ENCODE assay signal across 13 cellular contexts in genomic region chr13:50842711-50843255, GRCh38. TPM values are rescaled to one million over a fixed set of nuclear protein-coding genes. Genes with fewer than 3 reads are reported as not detected.
A peak's percentile ranks its signal among the peaks of the same experiment; 100 is the strongest.
DNase-seq lines count a peak whose midpoint lies in the region; ATAC-seq, FAIRE-seq and TF ChIP-seq lines count a peak whose summit lies in the region.
"Had no signal": no experiment of that assay in that cellular context is flagged by ENCODE, and none has a peak within 500 bp of the region (broad histone marks: within the 10 kb centered on the region; RNA-seq: fewer than 3 reads in every experiment).

No MANE protein-coding gene starts in this region.

- peak overlapping the region; percentile 17; the same call in 1 of the 2 replicates for H2BK12ac ChIP-seq in H1 (ENCODE audit: low read depth, low read length)

- CTCF ChIA-PET in H1 (lab: Charles Lee; ENCODE audit: partially characterized antibody), result interaction anchor here (1.1 to 1.6 kb wide), 3 partner anchors 68 to 226 kb away, joined by 4 to 8 read pairs (median 4); partner anchors contain the start of gene RNASEH2B

- peaks cover 12% of the 10 kb centered on the region for H3K27me3 Mint-ChIP-seq in neural progenitor cell (ENCODE audit: insufficient read depth, low read depth)

- no peak for FAIRE-seq in H1 (lab: Jason Lieb, UNC)
- FAIRE-seq: islet of Langerhans, pancreas had no signal

- H3K27me3 ChIP-seq in left ventricle myocardium inferior (ENCODE audit: low read depth) (peaks cover 59% of the 10 kb centered on the region), H1 (replicated peaks in 1 of 4; ENCODE audit: control insufficient read depth in 3 of 4, extremely low read depth in 1 of 4, insufficient read depth in 3 of 4, low read length in 3 of 4) (peaks cover 6 to 23% (median 12%) of the 10 kb centered on the region in 4 experiments; a peak in 6 of 7 replicates), neural progenitor cell (peaks cover 59% of the 10 kb centered on the region), vagina (no peaks in the 10 kb centered on the region)

- TF ChIP-seq CTCF in left ventricle myocardium inferior (IDR thresholded peaks at IDR 0.05; ENCODE audit: borderline replicate concordance) (no peak), H1 (IDR thresholded peaks at IDR 0.05; ENCODE audit: control extremely low read depth in 1 of 3, insufficient read depth in 1 of 3, low read depth in 1 of 3, low read length in 3 of 3) (no peak), neural progenitor cell (IDR thresholded peaks at IDR 0.05) (no peak), vagina (IDR thresholded peaks at IDR 0.05) (no peak)

- no peak for TF ChIP-seq RAD21 in H1 (IDR thresholded peaks at IDR 0.05 in 1 of 2, conservative IDR thresholded peaks at IDR 0.05 in 1 of 2; ENCODE audit: low read depth in 2 of 2, low read length in 2 of 2)

- H3K14ac ChIP-seq in H1 (ENCODE audit: insufficient read length), result no peak overlapping the region

- peak overlapping the region; percentile 88 for H4K8ac ChIP-seq in H1 (ENCODE audit: extremely low read depth, insufficient read depth, low read length)

- peaks cover 2% of the 10 kb centered on the region for H3K9me3 Mint-ChIP-seq in neural progenitor cell
- H3K9me3 Mint-ChIP-seq: activated naive CD4-positive, alpha-beta T cell treated with anti-CD3 and anti-CD28 coated beads for 36 hours had no signal

- H3K4me2 ChIP-seq in H1 (ENCODE audit: insufficient read depth in 1 of 2, low read depth in 2 of 2, low read length in 2 of 2), result peak overlapping the region; percentile 81 to 91
- peak overlapping the region; percentile 84 for H3K4me2 ChIP-seq in neural progenitor cell

- POLR2A ChIA-PET in H1 (lab: Charles Lee; ENCODE audit: partially characterized antibody), result interaction anchor here (1.0 to 1.6 kb wide), 4 partner anchors 16 to 66 kb away, joined by 3 to 5 read pairs (median 4); partner anchors contain the start of gene RNASEH2B

- no peak overlapping the region for H4K5ac ChIP-seq in H1 (ENCODE audit: insufficient read length, low read depth, low read length)

- 0 out of 2 replicates have a peak overlapping the region, but pooled peaks have one; percentile 26 for H2BK20ac ChIP-seq in H1 (ENCODE audit: low read length)

- no peak overlapping the region for H3K56ac ChIP-seq in H1 (replicated peaks; ENCODE audit: insufficient read length, low read depth, low read length)

- TF ChIP-seq POLR2A in H1 (IDR thresholded peaks at IDR 0.05; ENCODE audit: control extremely low read depth in 1 of 2, low read depth in 2 of 2, low read length in 2 of 2) (0 out of 3 replicates have a peak, but pooled peaks of 1 of the 2 experiments have one; percentile 10), vagina (IDR thresholded peaks at IDR 0.05) (no peak)

- H3K9me3 ChIP-seq in left ventricle myocardium inferior (replicated peaks), result no peaks in the 10 kb centered on the region
- no peaks in the 10 kb centered on the region for H3K9me3 ChIP-seq in H1 (ENCODE audit: insufficient read depth in 2 of 2, low read depth in 1 of 2, low read length in 1 of 2)
- no peaks in the 10 kb centered on the region for H3K9me3 ChIP-seq in neural progenitor cell (ENCODE audit: low read depth)
- no peaks in the 10 kb centered on the region for H3K9me3 ChIP-seq in vagina
- H3K9me3 ChIP-seq: pancreas had no signal

- no peak overlapping the region for H3K23ac ChIP-seq in H1 (ENCODE audit: insufficient read length)

- peaks cover 9% of the 10 kb centered on the region for H3F3A ChIP-seq in neural progenitor cell (ENCODE audit: low read depth)

- no peaks in the 10 kb centered on the region; a peak in 1 of 4 replicates for H3K79me2 ChIP-seq in H1 (ENCODE audit: control insufficient read depth in 1 of 2, insufficient read depth in 2 of 2, low read length in 2 of 2)
- no peaks in the 10 kb centered on the region for H3K79me2 ChIP-seq in neural progenitor cell (ENCODE audit: low read depth)

- 13% methylated on average over 12 of the region's 13 CpGs; no CpG with 5 or more reads in 1 of the 2 experiments for WGBS in H1 (ENCODE audit: extremely low coverage in 1 of 2, insufficient coverage in 1 of 2, insufficient read length in 1 of 2, insufficient replicate concordance in 2 of 2, low coverage in 1 of 2, low lambda C conversion rate in 2 of 2, missing lambda C conversion rate in 1 of 2), 2 experiments

- H2AFZ ChIP-seq in H1 (ENCODE audit: low read length), result peak overlapping the region; percentile 93
- peak overlapping the region; percentile 73 for H2AFZ ChIP-seq in neural progenitor cell (replicated peaks)

- H3K27ac Mint-ChIP-seq in neural progenitor cell, result no peak overlapping the region
- H3K27ac Mint-ChIP-seq: activated naive CD4-positive, alpha-beta T cell treated with anti-CD3 and anti-CD28 coated beads for 36 hours had no signal

- H3K4me1 Mint-ChIP-seq in neural progenitor cell, result peaks cover 21% of the 10 kb centered on the region

- H2AK5ac ChIP-seq in H1 (ENCODE audit: low read depth, low read length), result no peak overlapping the region

- peak overlapping the region; percentile 93 for H3K18ac ChIP-seq in H1 (ENCODE audit: extremely low read depth, low read length)

- H3K27ac ChIP-seq in left ventricle myocardium inferior (replicated peaks) (no peak overlapping the region), H1 (ENCODE audit: low read depth, low read length) (no peak overlapping the region), neural progenitor cell (no peak overlapping the region), vagina (no peak overlapping the region)
- H3K27ac ChIP-seq: pancreas had no signal

- H3K4me3 Mint-ChIP-seq in neural progenitor cell, result peak overlapping the region; percentile 81
- H3K4me3 Mint-ChIP-seq: activated naive CD4-positive, alpha-beta T cell treated with anti-CD3 and anti-CD28 coated beads for 36 hours had no signal

- ATAC-seq in left cardiac atrium, result no peak
- ATAC-seq: pancreas had no signal

- H3K9ac ChIP-seq in H1 (replicated peaks in 1 of 4; ENCODE audit: extremely low read depth in 1 of 4, low read depth in 3 of 4, low read length in 3 of 4), result peak overlapping the region in 3 of 4 experiments; percentile 46 to 59 (median 57); a peak in 5 of 7 replicates
- H3K9ac ChIP-seq in neural progenitor cell, result no peak overlapping the region

- DNase-seq in left ventricle myocardium inferior (no peak), left cardiac atrium (no peak), H1 (ENCODE audit: low read depth in 1 of 2, low spot score in 2 of 2) (peak in 1 of 2 experiments; percentile 67), neural progenitor cell (ENCODE audit: low spot score) (peak; percentile 4), vagina (ENCODE audit: extremely low spot score in 2 of 2) (no peak), DMS79 (lab: John Stamatoyannopoulos, UW) (no peak), NCI-H2081 (lab: John Stamatoyannopoulos, UW) (no peak), OCI-M1 (lab: John Stamatoyannopoulos, UW) (no peak)
- DNase-seq: activated naive CD4-positive, alpha-beta T cell treated with anti-CD3 and anti-CD28 coated beads for 36 hours had no signal

- H4K20me1 ChIP-seq in H1 (replicated peaks in 1 of 2; ENCODE audit: control insufficient read depth in 1 of 2, insufficient read depth in 2 of 2, low read length in 2 of 2), result no peaks in the 10 kb centered on the region
- peaks cover 3% of the 10 kb centered on the region for H4K20me1 ChIP-seq in neural progenitor cell (ENCODE audit: low read depth)

- intact Hi-C loops in left ventricle myocardium inferior (cut with micrococcal nuclease) (no loop called here), left cardiac atrium (cut with DNase I) (no loop called here), vagina (cut with DNase I) (no loop called here)

- H2BK15ac ChIP-seq in H1 (ENCODE audit: low read length), result peak overlapping the region; percentile 33; the same call in 1 of the 2 replicates

- TF ChIP-seq EP300 in H1 (IDR thresholded peaks at IDR 0.05; ENCODE audit: borderline replicate concordance in 1 of 2, low read depth in 2 of 2, low read length in 2 of 2), result no peak

- no peak overlapping the region for H3K4ac ChIP-seq in H1 (replicated peaks; ENCODE audit: insufficient read length, low read depth, low read length)

- H3K4me1 ChIP-seq in left ventricle myocardium inferior, result peaks cover 14% of the 10 kb centered on the region
- H3K4me1 ChIP-seq in H1 (replicated peaks in 1 of 4; ENCODE audit: control insufficient read depth in 3 of 4, insufficient read depth in 4 of 4, low read length in 3 of 4), result peaks cover 2 to 22% (median 10%) of the 10 kb centered on the region in 4 experiments
- peaks cover 9% of the 10 kb centered on the region for H3K4me1 ChIP-seq in neural progenitor cell
- H3K4me1 ChIP-seq in vagina, result peaks cover 12% of the 10 kb centered on the region
- H3K4me1 ChIP-seq: pancreas had no signal

- H2BK5ac ChIP-seq in H1 (ENCODE audit: low read depth, low read length), result no peak overlapping the region; the same call in 1 of the 2 replicates

- H3K23me2 ChIP-seq in H1 (ENCODE audit: low read depth, low read length), result peaks cover 7% of the 10 kb centered on the region; the same call in 1 of the 2 replicates

- H3K36me3 ChIP-seq in left ventricle myocardium inferior (no peaks in the 10 kb centered on the region), H1 (ENCODE audit: control insufficient read depth in 2 of 4, insufficient read depth in 4 of 4, low read length in 3 of 4) (no peaks in the 10 kb centered on the region; a peak in 1 of 8 replicates), neural progenitor cell (no peaks in the 10 kb centered on the region), vagina (no peaks in the 10 kb centered on the region)
- H3K36me3 ChIP-seq: pancreas had no signal

- H3K36me3 Mint-ChIP-seq in neural progenitor cell, result peaks cover 2% of the 10 kb centered on the region

- peaks cover 3% of the 10 kb centered on the region; the same call in 1 of the 2 replicates for H3K79me1 ChIP-seq in H1 (ENCODE audit: low read depth, low read length)

- H3K4me3 ChIP-seq in left ventricle myocardium inferior (peak overlapping the region; percentile 60), H1 (ENCODE audit: extremely low read depth in 1 of 4, insufficient read depth in 2 of 4, low read depth in 3 of 4, low read length in 4 of 4) (peak overlapping the region; percentile 54 to 68 (median 54)), neural progenitor cell (peak overlapping the region; percentile 53), vagina (peak overlapping the region; percentile 21 to 37)

- H4K91ac ChIP-seq in H1 (replicated peaks; ENCODE audit: insufficient read length, low read length), result no peak overlapping the region

- H2BK120ac ChIP-seq in H1 (replicated peaks; ENCODE audit: low read depth, low read length), result no peak overlapping the region

RNA-seq across cellular contexts. Expression of gene DLEU7, which starts 0.7 kb away (rescaled TPM):
- total RNA-seq in left ventricle myocardium inferior (0.08 TPM), left cardiac atrium (under 1 TPM; 0.10 to 0.15 TPM), neural progenitor cell (ENCODE audit: low replicate concordance) (0.25 TPM in 1 of 2 replicates, not detected in the other), vagina (not detected)
- 4.9 and 5.4 TPM in 2 replicates for total RNA-seq in H1 (2021; fragmentation: NEBNext Ultra II Directional; extraction: Animal tissue kit (Norgen Biotek cat#: 25700))
- 4.0 and 5.2 TPM in 2 replicates for polyA plus RNA-seq in H1 (2011; rRNA removed)
- 4.3 TPM for polyA plus RNA-seq in H1 (2011; cell fraction: cytosol; rRNA removed)
- polyA plus RNA-seq in H1 (2011; cell fraction: nucleus; rRNA removed), result 3.2 TPM
- polyA plus RNA-seq in H1 (2012, experiment 1 of 2), result 2.5 to 4.0 TPM (median 3.2 TPM) in 4 replicates
- polyA plus RNA-seq in H1 (2012, experiment 2 of 2), result 2.6 TPM
- 1.8 TPM for polyA plus RNA-seq in H1 (2013, experiment 1 of 2)
- 2.2 TPM for polyA plus RNA-seq in H1 (2013, experiment 2 of 2)
- polyA minus RNA-seq in H1 (2011; rRNA and poly(A)+ RNA removed), result 2.4 and 3.8 TPM in 2 replicates
- 2.3 TPM for polyA minus RNA-seq in H1 (2011; cell fraction: cytosol; rRNA and poly(A)+ RNA removed)
- polyA minus RNA-seq in H1 (2011; cell fraction: nucleus; rRNA and poly(A)+ RNA removed), result 12.3 TPM
- total RNA-seq: activated naive CD4-positive, alpha-beta T cell treated with anti-CD3 and anti-CD28 coated beads for 36 hours; M059J; NCI-H460 had no signal
